25 cellular contexts compared by ENCODE assay signal in the genomic region with DNA sequence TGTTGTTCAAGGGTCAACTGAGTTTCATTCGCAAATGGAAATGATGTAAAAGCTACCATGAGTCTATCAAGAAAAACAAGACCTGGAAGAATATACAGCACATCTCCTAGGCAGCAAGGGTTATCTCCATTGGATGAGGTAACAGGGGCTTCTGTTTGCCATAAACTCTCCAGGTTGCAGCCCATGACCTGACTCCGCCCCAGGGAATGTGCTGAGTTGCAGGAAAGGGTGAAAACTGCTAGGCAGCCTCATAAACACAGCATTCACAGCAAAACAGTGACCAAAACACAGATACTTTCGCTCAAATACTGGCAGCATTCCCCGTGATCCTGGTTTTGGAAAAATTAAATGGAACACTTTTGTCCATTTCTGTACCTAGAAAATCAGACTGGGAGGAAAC. TPM values are rescaled to one million over a fixed set of nuclear protein-coding genes. Genes with fewer than 3 reads are reported as not detected.
"Had no signal": no experiment of that assay in that cellular context is flagged by ENCODE, and none has a peak within 500 bp of the region (broad histone marks: within the 10 kb centered on the region; RNA-seq: fewer than 3 reads in every experiment).

No MANE protein-coding gene starts in this region.

- H3K4me3 ChIP-seq: esophagus muscularis mucosa, gastrocnemius medialis, lower lobe of right lung, transverse colon had no signal

- ATAC-seq: activated CD4-positive, CD25-positive, alpha-beta regulatory T cell treated with anti-CD3 and anti-CD28 coated beads, Interleukin-2, amount 50 U/mL, for 24 hours; activated T-cell treated with anti-CD3 and anti-CD28 coated beads, Interleukin-2, amount 50 U/mL, for 72 hours; effector memory CD8-positive, alpha-beta T cell; gastrocnemius medialis; left lobe of liver; lower lobe of right lung; stimulated activated naive B cell treated with anti-CD40 and anti-IgM and Interleukin-4, amounts not matched to agents 10 μg/mL and 1 μg/mL and 100 μg/mL, for 72 hours had no signal

- H3K4me1 ChIP-seq: esophagus muscularis mucosa, gastrocnemius medialis, lower lobe of right lung, transverse colon had no signal

- H3K9me3 Mint-ChIP-seq: activated CD4-positive, alpha-beta memory T cell treated with anti-CD3 and anti-CD28 coated beads, Interleukin-2, amount 10 ng/mL, durations not matched to agents 7 days and 5 days; activated CD4-positive, alpha-beta T cell treated with anti-CD3 and anti-CD28 coated beads, Interleukin-2, amount 10 ng/mL, durations not matched to agents 24 days and 14 days; activated T-cell treated with anti-CD3 and anti-CD28 coated beads, Interleukin-2, amount 50 U/mL, for 72 hours; brain; effector memory CD8-positive, alpha-beta T cell; naive B cell; neural crest cell; stimulated activated naive B cell treated with anti-CD40 and anti-IgM and Interleukin-4, amounts not matched to agents 10 μg/mL and 1 μg/mL and 100 μg/mL, for 72 hours had no signal

- H3K27me3 ChIP-seq: esophagus muscularis mucosa, gastrocnemius medialis, transverse colon had no signal

- H3K27ac ChIP-seq: esophagus muscularis mucosa, gastrocnemius medialis, lower lobe of right lung, transverse colon had no signal

- H3K4me3 Mint-ChIP-seq: activated CD4-positive, alpha-beta memory T cell treated with anti-CD3 and anti-CD28 coated beads, Interleukin-2, amount 10 ng/mL, durations not matched to agents 7 days and 5 days; activated CD4-positive, alpha-beta T cell treated with anti-CD3 and anti-CD28 coated beads, Interleukin-2, amount 10 ng/mL, durations not matched to agents 24 days and 14 days; activated T-cell treated with anti-CD3 and anti-CD28 coated beads, Interleukin-2, amount 50 U/mL, for 72 hours; brain; effector memory CD8-positive, alpha-beta T cell; naive B cell; neural crest cell; stimulated activated naive B cell treated with anti-CD40 and anti-IgM and Interleukin-4, amounts not matched to agents 10 μg/mL and 1 μg/mL and 100 μg/mL, for 72 hours had no signal

- H3K27ac Mint-ChIP-seq: activated CD4-positive, alpha-beta memory T cell treated with anti-CD3 and anti-CD28 coated beads, Interleukin-2, amount 10 ng/mL, durations not matched to agents 7 days and 5 days; activated CD4-positive, alpha-beta T cell treated with anti-CD3 and anti-CD28 coated beads, Interleukin-2, amount 10 ng/mL, durations not matched to agents 24 days and 14 days; activated T-cell treated with anti-CD3 and anti-CD28 coated beads, Interleukin-2, amount 50 U/mL, for 72 hours; brain; effector memory CD8-positive, alpha-beta T cell; naive B cell; progenitor cell of endocrine pancreas; stimulated activated naive B cell treated with anti-CD40 and anti-IgM and Interleukin-4, amounts not matched to agents 10 μg/mL and 1 μg/mL and 100 μg/mL, for 72 hours had no signal

- H3K9me3 ChIP-seq: esophagus muscularis mucosa, gastrocnemius medialis, lower lobe of right lung, transverse colon had no signal

- H3K27me3 Mint-ChIP-seq: activated CD4-positive, alpha-beta memory T cell treated with anti-CD3 and anti-CD28 coated beads, Interleukin-2, amount 10 ng/mL, durations not matched to agents 7 days and 5 days; activated CD4-positive, alpha-beta T cell treated with anti-CD3 and anti-CD28 coated beads, Interleukin-2, amount 10 ng/mL, durations not matched to agents 24 days and 14 days; brain; effector memory CD8-positive, alpha-beta T cell; naive B cell; progenitor cell of endocrine pancreas; stimulated activated naive B cell treated with anti-CD40 and anti-IgM and Interleukin-4, amounts not matched to agents 10 μg/mL and 1 μg/mL and 100 μg/mL, for 72 hours had no signal

- DNase-seq: activated CD4-positive, alpha-beta memory T cell treated with anti-CD3 and anti-CD28 coated beads, Interleukin-2, amount 10 ng/mL, durations not matched to agents 7 days and 5 days; activated CD4-positive, alpha-beta T cell treated with anti-CD3 and anti-CD28 coated beads, Interleukin-2, amount 10 ng/mL, durations not matched to agents 24 days and 14 days; activated gamma-delta T cell; activated naive CD4-positive, alpha-beta T cell treated with anti-CD3 and anti-CD28 coated beads, Interleukin-2, amount 50 U/mL, for 16 hours; activated T-cell treated with anti-CD3 and anti-CD28 coated beads, Interleukin-2, amount 50 U/mL, for 72 hours; aorta; effector memory CD8-positive, alpha-beta T cell; gastrocnemius medialis; head of caudate nucleus; lower lobe of right lung; naive B cell; occipital lobe; retina; stimulated activated CD4-positive, alpha-beta T cell treated with anti-CD3 and anti-CD28 coated beads, Interleukin-2, amount 100 ng/mL, for 48 hours; stimulated activated CD8-positive, alpha-beta memory T cell treated with anti-CD3 and anti-CD28 coated beads, Interleukin-4, amount 100 ng/mL, for 48 hours; stimulated activated naive B cell treated with anti-CD40 and anti-IgM and Interleukin-4, amounts not matched to agents 10 μg/mL and 1 μg/mL and 100 μg/mL, for 72 hours; transverse colon had no signal

- H3K4me1 Mint-ChIP-seq: brain, naive B cell, neural crest cell had no signal

RNA-seq across cellular contexts. Expression of a gene that starts 20.2 kb away (rescaled TPM):
- total RNA-seq: activated CD4-positive, alpha-beta memory T cell treated with anti-CD3 and anti-CD28 coated beads, Interleukin-2, amount 10 ng/mL, durations not matched to agents 7 days and 5 days; activated CD4-positive, alpha-beta T cell treated with anti-CD3 and anti-CD28 coated beads, Interleukin-2, amount 10 ng/mL, durations not matched to agents 24 days and 14 days; activated T-cell treated with anti-CD3 and anti-CD28 coated beads, Interleukin-2, amount 50 U/mL, for 72 hours; left lobe of liver; mesenteric fat pad; T-helper 2 cell treated with Interferon-gamma antibody and Interleukin-4, amounts not matched to agents 100 ng/mL and 5 ng/mL, for 36 hours had no signal
